In genomic region chr1:226635456-226635941, GRCh38 we compare ENCODE assay signal across 11 cellular contexts.
DNase-seq lines count a peak whose midpoint lies in the region; ATAC-seq and TF ChIP-seq lines count a peak whose summit lies in the region.
"Had no signal": no experiment of that assay in that cellular context is flagged by ENCODE, and none has a peak within 500 bp of the region (broad histone marks: within the 10 kb centered on the region; RNA-seq: fewer than 3 reads in every experiment).

No MANE protein-coding gene starts in this region.

- H3K27ac ChIP-seq in Peyer's patch (peak overlapping the region in 1 of 4 donors; percentile 85), left ventricle myocardium inferior (replicated peaks) (peak overlapping the region; percentile 46), stomach smooth muscle (ENCODE audit: low read length) (peak overlapping the region; percentile 82)

- DNase-seq in Peyer's patch (peak; percentile 45 to 63 (median 58)), left ventricle myocardium inferior (no peak), SIG-M5 (lab: John Stamatoyannopoulos, UW) (no peak), NCI-H2227 (lab: John Stamatoyannopoulos, UW; ENCODE audit: unreplicated experiment) (no peak)
- DNase-seq in activated T-cell treated with anti-CD3 and anti-CD28 coated beads, Interleukin-2, amount 50 U/mL, for 24 hours = peak; percentile 69
- DNase-seq: SK-N-SH had no signal

- H3K9me3 ChIP-seq in Peyer's patch = no peaks in the 10 kb centered on the region
- no peaks in the 10 kb centered on the region for H3K9me3 ChIP-seq in left ventricle myocardium inferior (replicated peaks)
- H3K9me3 ChIP-seq in stomach smooth muscle (ENCODE audit: control insufficient read depth in 2 of 2, low read length in 2 of 2) = no peaks in the 10 kb centered on the region
- H3K9me3 ChIP-seq: SK-N-SH had no signal

- no peak overlapping the region for H3K9ac ChIP-seq in stomach smooth muscle (ENCODE audit: low read length in 2 of 2)
- H3K9ac ChIP-seq: SK-N-SH had no signal

- peaks cover 63% of the 10 kb centered on the region for H3K4me1 Mint-ChIP-seq in activated T-cell treated with anti-CD3 and anti-CD28 coated beads, Interleukin-2, amount 50 U/mL, for 24 hours (ENCODE audit: low read depth)

- no peak for TF ChIP-seq POLR2A in Peyer's patch (IDR thresholded peaks at IDR 0.05)

- no peak for TF ChIP-seq CTCF in Peyer's patch (IDR thresholded peaks at IDR 0.05)
- TF ChIP-seq CTCF in left ventricle myocardium inferior (IDR thresholded peaks at IDR 0.05; ENCODE audit: borderline replicate concordance) = no peak

- peaks cover 0 to 30% (median 28%) of the 10 kb centered on the region in 4 donors for H3K4me1 ChIP-seq in Peyer's patch
- H3K4me1 ChIP-seq in left ventricle myocardium inferior = peaks cover 66% of the 10 kb centered on the region
- peaks cover 74% of the 10 kb centered on the region for H3K4me1 ChIP-seq in stomach smooth muscle (ENCODE audit: control insufficient read depth, insufficient read depth, low read length)

- no peaks in the 10 kb centered on the region for H3K27me3 ChIP-seq in Peyer's patch
- no peaks in the 10 kb centered on the region for H3K27me3 ChIP-seq in left ventricle myocardium inferior (ENCODE audit: low read depth)
- no peaks in the 10 kb centered on the region for H3K27me3 ChIP-seq in stomach smooth muscle (ENCODE audit: control insufficient read depth in 1 of 2, insufficient read depth in 2 of 2, low read length in 2 of 2)

- ATAC-seq in HG03460 (IDR thresholded peaks at IDR 0.05; ENCODE audit: unreplicated experiment) = no peak
- ATAC-seq in GM21825 (IDR thresholded peaks at IDR 0.05; ENCODE audit: unreplicated experiment) = no peak

- H3K36me3 Mint-ChIP-seq in activated T-cell treated with anti-CD3 and anti-CD28 coated beads, Interleukin-2, amount 50 U/mL, for 24 hours (ENCODE audit: low read depth) = peaks cover 83% of the 10 kb centered on the region
- H3K36me3 Mint-ChIP-seq: brain had no signal

- H3K27me3 Mint-ChIP-seq in activated T-cell treated with anti-CD3 and anti-CD28 coated beads, Interleukin-2, amount 50 U/mL, for 24 hours = no peaks in the 10 kb centered on the region

- H3K4me3 Mint-ChIP-seq in activated T-cell treated with anti-CD3 and anti-CD28 coated beads, Interleukin-2, amount 50 U/mL, for 24 hours = peak overlapping the region; percentile 59
- H3K4me3 Mint-ChIP-seq: brain, neural crest cell had no signal

- H3K36me3 ChIP-seq in Peyer's patch = peaks cover 0 to 51% (median 0%) of the 10 kb centered on the region in 3 donors
- H3K36me3 ChIP-seq in left ventricle myocardium inferior = peaks cover 22% of the 10 kb centered on the region
- peaks cover 19 to 25% of the 10 kb centered on the region in 2 donors for H3K36me3 ChIP-seq in stomach smooth muscle (ENCODE audit: control insufficient read depth in 2 of 2, insufficient read depth in 2 of 2, low read length in 2 of 2)

- no peaks in the 10 kb centered on the region for H3K9me3 Mint-ChIP-seq in activated T-cell treated with anti-CD3 and anti-CD28 coated beads, Interleukin-2, amount 50 U/mL, for 24 hours
- H3K9me3 Mint-ChIP-seq: neural crest cell had no signal

- peak overlapping the region; percentile 87 for H3K27ac Mint-ChIP-seq in activated T-cell treated with anti-CD3 and anti-CD28 coated beads, Interleukin-2, amount 50 U/mL, for 24 hours

- intact Hi-C loops in left ventricle myocardium inferior (cut with micrococcal nuclease) = loop anchor here (10.0 kb wide), 1 partner anchor 49 kb away; no protein-coding TSS in a partner anchor

- H3K4me3 ChIP-seq in Peyer's patch = no peak overlapping the region
- H3K4me3 ChIP-seq in left ventricle myocardium inferior = no peak overlapping the region
- H3K4me3 ChIP-seq in stomach smooth muscle (ENCODE audit: low read length in 2 of 2) = no peak overlapping the region

Comparison
In these comparisons a context has a peak if more than half of its experiments do, and no peak if none do; other contexts are left out.
1. DNase-seq: peak in Peyer's patch (3 of 3) and activated T-cell treated with anti-CD3 and anti-CD28 coated beads, Interleukin-2, amount 50 U/mL, for 24 hours (single experiment); none in left ventricle myocardium inferior (single experiment), SIG-M5 (single experiment) and NCI-H2227 (single experiment).